Comparison of ENCODE assay signal across 25 cellular contexts in genomic region chr5:2549902-2550301, GRCh38.
"Had no signal": no experiment of that assay in that cellular context is flagged by ENCODE, and none has a peak within 500 bp of the region (broad histone marks: within the 10 kb centered on the region; RNA-seq: fewer than 3 reads in every experiment).

No MANE protein-coding gene starts in this region.

- H3K27ac ChIP-seq: colonic mucosa, coronary artery, dorsolateral prefrontal cortex, epithelial cell of prostate, esophagus muscularis mucosa, esophagus squamous epithelium, foreskin keratinocyte, gastrocnemius medialis, gastroesophageal sphincter, heart left ventricle, heart right ventricle, hepatocyte had no signal

- ATAC-seq: effector memory CD8-positive, alpha-beta T cell; esophagus mucosa; foreskin keratinocyte; gastrocnemius medialis; gastroesophageal sphincter; heart left ventricle; heart right ventricle had no signal

- DNase-seq: colonic mucosa; cortex of kidney; dermis blood vessel endothelial cell; dorsolateral prefrontal cortex; effector CD4-positive, alpha-beta T cell; effector CD8-positive, alpha-beta T cell; effector memory CD4-positive, alpha-beta T cell; effector memory CD8-positive, alpha-beta T cell; endodermal cell; erythroblast; esophagus squamous epithelium; foreskin fibroblast; foreskin keratinocyte; foreskin melanocyte; gastrocnemius medialis; glutamatergic neuron; head of caudate nucleus; heart left ventricle; heart right ventricle had no signal
